1 cellular context compared by ENCODE assay signal in genomic region chr5:65481171-65481575, GRCh38.
TF ChIP-seq lines count a peak whose summit lies in the region.

No MANE protein-coding gene starts in this region.

TF ChIP-seq in GM12878, 131 proteins besides CTCF, POLR2A, EP300 and RAD21:
- TF ChIP-seq PRDM15 (CRISPR knock-in tag; IDR thresholded peaks at IDR 0.05) (no peak), ATF2 (IDR thresholded peaks at IDR 0.05; ENCODE audit: low read length) (0 out of 2 replicates have a peak, but pooled peaks have one; percentile 6)
TF ChIP-seq in GM12878: peak in this region for 1.
